ENCODE assay signal across 14 cellular contexts in the genomic region with DNA sequence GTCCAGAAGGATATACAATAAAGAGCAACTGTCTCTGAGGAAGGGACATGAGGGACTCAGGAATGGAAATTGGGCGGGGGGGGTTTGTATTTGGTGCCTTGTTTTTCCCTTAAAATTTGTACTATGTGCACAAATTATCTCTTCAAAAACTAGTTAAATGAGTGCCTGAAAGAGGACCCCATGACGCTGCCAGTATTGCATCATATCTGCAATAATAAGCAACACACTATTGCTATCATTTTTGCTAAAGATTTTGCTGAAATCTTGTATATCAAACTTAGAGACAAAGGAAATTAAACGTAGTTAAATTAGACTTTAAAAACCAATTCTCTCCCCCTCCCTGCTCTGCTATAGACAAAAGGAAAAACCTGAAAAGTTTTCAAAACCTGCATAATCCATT.
A peak's percentile ranks its signal among the peaks of the same experiment; 100 is the strongest.
DNase-seq lines count a peak whose midpoint lies in the region; ATAC-seq and TF ChIP-seq lines count a peak whose summit lies in the region.
"Had no signal": no experiment of that assay in that cellular context is flagged by ENCODE, and none has a peak within 500 bp of the region (broad histone marks: within the 10 kb centered on the region; RNA-seq: fewer than 3 reads in every experiment).

No MANE protein-coding gene starts in this region.

- no peak overlapping the region for H3K27ac Mint-ChIP-seq in GM23338
- H3K27ac Mint-ChIP-seq: CD4-positive, alpha-beta T cell had no signal

- no peaks in the 10 kb centered on the region for H4K20me1 ChIP-seq in GM23338 (replicated peaks; ENCODE audit: insufficient read depth)

- no peaks in the 10 kb centered on the region for H3K79me2 ChIP-seq in GM23338 (replicated peaks; ENCODE audit: insufficient read depth)

- H3K4me1 ChIP-seq in GM23338 (ENCODE audit: insufficient read depth): peaks cover 4% of the 10 kb centered on the region; the same call in 1 of the 2 replicates
- H3K4me1 ChIP-seq in spleen: no peaks in the 10 kb centered on the region
- H3K4me1 ChIP-seq: Caco-2 had no signal

- DNase-seq in GM23338 (ENCODE audit: low spot score) (no peak), OCI-M1 (lab: John Stamatoyannopoulos, UW) (peak; percentile 14), dorsolateral prefrontal cortex (no peak), spleen (no peak)
- DNase-seq: AML-193; Caco-2; CD4-positive, alpha-beta T cell; HCEC 1CT had no signal

- H3K27me3 ChIP-seq in GM23338 (ENCODE audit: insufficient read depth): no peaks in the 10 kb centered on the region
- no peaks in the 10 kb centered on the region for H3K27me3 ChIP-seq in dorsolateral prefrontal cortex
- no peaks in the 10 kb centered on the region for H3K27me3 ChIP-seq in spleen (replicated peaks in 1 of 7)

- intact Hi-C loops in dorsolateral prefrontal cortex (cut with DNase I) (no loop called here), spleen (cut with DNase I; ENCODE audit: low total_unique reads) (no loop called here)

- H3K36me3 ChIP-seq in GM23338 (ENCODE audit: insufficient read depth) (no peaks in the 10 kb centered on the region), spleen (no peaks in the 10 kb centered on the region)

- peaks cover 15% of the 10 kb centered on the region for H3K9me2 ChIP-seq in GM23338 (ENCODE audit: insufficient read depth)

- peaks cover 3% of the 10 kb centered on the region; the same call in 2 of the 3 replicates for H3K36me3 Mint-ChIP-seq in GM23338 (ENCODE audit: low read depth)

- no peak overlapping the region for H3K4me3 Mint-ChIP-seq in GM23338
- H3K4me3 Mint-ChIP-seq: CD4-positive, alpha-beta T cell had no signal

- 71 to 89% (median 79%) methylated on average over 3 of the region's 3 CpGs for WGBS in spleen, 5 donors

- no peaks in the 10 kb centered on the region for H3F3A ChIP-seq in GM23338 (replicated peaks; ENCODE audit: low read depth)

- peaks cover 5% of the 10 kb centered on the region for H3K4me1 Mint-ChIP-seq in GM23338

- H3K4me3 ChIP-seq in GM23338 (no peak overlapping the region), dorsolateral prefrontal cortex (no peak overlapping the region), spleen (no peak overlapping the region)
- H3K4me3 ChIP-seq: GM23248 had no signal

- no peak for TF ChIP-seq CTCF in GM23338 (conservative IDR thresholded peaks at IDR 0.05; ENCODE audit: low read depth in 2 of 2)
- TF ChIP-seq CTCF in dorsolateral prefrontal cortex (IDR thresholded peaks at IDR 0.05 in 54 of 56, conservative IDR thresholded peaks at IDR 0.05 in 2 of 56; ENCODE audit: low read depth in 1 of 56, partially characterized antibody in 56 of 56): no peak
- no peak for TF ChIP-seq CTCF in spleen (IDR thresholded peaks at IDR 0.05 in 8 of 11, conservative IDR thresholded peaks at IDR 0.05 in 3 of 11)

- H3K4me2 ChIP-seq in GM23338: no peak overlapping the region

- H3K27ac ChIP-seq in GM23338 (ENCODE audit: low read depth): no peak overlapping the region
- H3K27ac ChIP-seq in dorsolateral prefrontal cortex: peak overlapping the region in 44 of 59 donors; percentile 4 to 92 (median 72)
- H3K27ac ChIP-seq in temporal lobe (ENCODE audit: low read depth, low read length): peak overlapping the region; percentile 13
- no peak overlapping the region for H3K27ac ChIP-seq in spleen
- H3K27ac ChIP-seq: C4-2B, GM23248, HL-60 had no signal

- ATAC-seq in GM23338: no peak
- ATAC-seq in GM21360 (IDR thresholded peaks at IDR 0.05; ENCODE audit: unreplicated experiment): no peak
- no peak for ATAC-seq in HG03354 (IDR thresholded peaks at IDR 0.05; ENCODE audit: poor library complexity, severe bottlenecking, unreplicated experiment)

- H3K27me3 Mint-ChIP-seq in GM23338 (ENCODE audit: insufficient read depth, low read depth, poor library complexity): peaks cover 3% of the 10 kb centered on the region

- no peaks in the 10 kb centered on the region for H3K9me3 ChIP-seq in spleen
- H3K9me3 ChIP-seq: Caco-2 had no signal

- no peak for TF ChIP-seq POLR2A in spleen (IDR thresholded peaks at IDR 0.05)

- no peaks in the 10 kb centered on the region for H3K9me3 Mint-ChIP-seq in GM23338
- H3K9me3 Mint-ChIP-seq: CD4-positive, alpha-beta T cell had no signal

- H2AFZ ChIP-seq in GM23338: peak overlapping the region; percentile 64; the same call in 1 of the 2 replicates
- H2AFZ ChIP-seq: GM23248 had no signal

TF ChIP-seq in GM23338, 12 proteins besides CTCF, POLR2A, EP300 and RAD21 (continues in another document):
- TF ChIP-seq EZH2phosphoT487 (IDR thresholded peaks at IDR 0.05; ENCODE audit: unreplicated experiment): no peak
- TF ChIP-seq EZH2 (IDR thresholded peaks at IDR 0.05; ENCODE audit: low read depth, unreplicated experiment): no peak
- no peak for TF ChIP-seq ETS1 (IDR thresholded peaks at IDR 0.05)
- TF ChIP-seq JUNB (IDR thresholded peaks at IDR 0.05; ENCODE audit: unreplicated experiment): no peak
- no peak for TF ChIP-seq ZNF331 (CRISPR knock-in tag; IDR thresholded peaks at IDR 0.05; ENCODE audit: low read depth)
- no peak for TF ChIP-seq STAT1 (IDR thresholded peaks at IDR 0.05; ENCODE audit: unreplicated experiment)
- no peak for TF ChIP-seq ZNF462 (CRISPR knock-in tag; IDR thresholded peaks at IDR 0.05)

Comparison
In these comparisons a context has a peak if more than half of its experiments do, and no peak if none do; other contexts are left out.
1. H3K27ac ChIP-seq: peak in dorsolateral prefrontal cortex (44 of 59) and temporal lobe (single experiment); none in GM23338 (single experiment) and spleen (0 of 8).